2 cellular contexts compared by ENCODE assay signal in genomic region chr17:62426214-62426613, GRCh38. TPM values are rescaled to one million over a fixed set of nuclear protein-coding genes. Genes with fewer than 3 reads are reported as not detected.
"Had no signal": no experiment of that assay in that cellular context is flagged by ENCODE, and none has a peak within 500 bp of the region (broad histone marks: within the 10 kb centered on the region; RNA-seq: fewer than 3 reads in every experiment).

No MANE protein-coding gene starts in this region.

RNA-seq across cellular contexts. Expression of gene EFCAB3, which starts 45.9 kb away (rescaled TPM):
- total RNA-seq: G401, GM12878 had no signal
- polyA plus RNA-seq: GM12878 had no signal
